ENCODE assay signal across 2 cellular contexts in the genomic region with DNA sequence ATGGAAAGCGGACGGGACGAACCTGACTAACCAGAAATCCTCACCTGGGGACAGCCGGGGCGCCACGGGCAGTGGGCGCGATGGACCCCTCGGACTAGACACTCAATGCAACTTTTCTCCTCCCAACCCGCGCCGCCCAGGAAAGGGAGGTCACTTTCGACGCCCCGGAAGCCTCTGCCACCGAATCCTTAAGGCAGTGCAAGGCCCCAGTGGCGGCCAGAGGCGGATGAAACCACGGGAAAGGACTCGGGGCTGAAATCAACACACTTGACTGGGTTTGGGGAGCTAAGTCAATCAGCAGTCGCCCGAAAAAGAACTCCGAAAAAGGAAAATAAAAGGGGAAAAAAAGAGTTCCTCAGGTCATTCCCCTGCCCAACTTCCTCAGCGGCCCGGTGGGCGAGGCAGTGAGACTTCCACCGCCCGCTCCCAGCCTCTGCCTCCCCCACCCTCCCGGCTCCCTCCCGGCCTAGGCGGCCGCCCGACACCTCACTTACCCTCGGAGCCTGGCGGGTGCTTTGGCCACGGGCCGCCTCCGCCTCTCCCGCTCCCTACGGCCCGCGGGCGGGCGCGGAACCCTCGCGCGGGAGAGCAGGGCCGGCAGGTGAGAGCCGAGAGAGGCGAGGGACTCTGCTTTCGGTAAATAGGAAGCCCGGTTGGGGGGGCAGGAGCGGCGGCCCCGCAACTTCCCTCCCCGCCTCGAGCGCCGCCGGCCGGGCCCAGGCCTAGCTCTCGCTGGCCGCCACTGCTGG.
TF ChIP-seq lines count a peak whose summit lies in the region.

No MANE protein-coding gene starts in this region.

TF ChIP-seq in WTC11, 78 proteins besides CTCF, POLR2A, EP300 and RAD21 (continued from another document):
- TF ChIP-seq ATF6 (CRISPR knock-in tag; IDR thresholded peaks at IDR 0.05), result no peak
- TF ChIP-seq FOXP1 (CRISPR knock-in tag; IDR thresholded peaks at IDR 0.05; ENCODE audit: borderline replicate concordance), result no peak
- no peak for TF ChIP-seq NFYB (CRISPR knock-in tag; conservative IDR thresholded peaks at IDR 0.05; ENCODE audit: low read depth)
- no peak for TF ChIP-seq TEAD4 (CRISPR knock-in tag; IDR thresholded peaks at IDR 0.05)
- TF ChIP-seq, protein P1, sequence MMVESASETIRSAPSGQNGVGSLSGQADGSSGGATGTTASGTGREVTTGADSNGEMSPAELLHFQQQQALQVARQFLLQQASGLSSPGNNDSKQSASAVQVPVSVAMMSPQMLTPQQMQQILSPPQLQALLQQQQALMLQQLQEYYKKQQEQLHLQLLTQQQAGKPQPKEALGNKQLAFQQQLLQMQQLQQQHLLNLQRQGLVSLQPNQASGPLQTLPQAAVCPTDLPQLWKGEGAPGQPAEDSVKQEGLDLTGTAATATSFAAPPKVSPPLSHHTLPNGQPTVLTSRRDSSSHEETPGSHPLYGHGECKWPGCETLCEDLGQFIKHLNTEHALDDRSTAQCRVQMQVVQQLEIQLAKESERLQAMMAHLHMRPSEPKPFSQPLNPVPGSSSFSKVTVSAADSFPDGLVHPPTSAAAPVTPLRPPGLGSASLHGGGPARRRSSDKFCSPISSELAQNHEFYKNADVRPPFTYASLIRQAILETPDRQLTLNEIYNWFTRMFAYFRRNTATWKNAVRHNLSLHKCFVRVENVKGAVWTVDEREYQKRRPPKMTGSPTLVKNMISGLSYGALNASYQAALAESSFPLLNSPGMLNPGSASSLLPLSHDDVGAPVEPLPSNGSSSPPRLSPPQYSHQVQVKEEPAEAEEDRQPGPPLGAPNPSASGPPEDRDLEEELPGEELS (CRISPR knock-in tag; IDR thresholded peaks at IDR 0.05), result 0 out of 2 replicates have a peak, but pooled peaks have one; percentile 23
- TF ChIP-seq CBFB (CRISPR knock-in tag; IDR thresholded peaks at IDR 0.05; ENCODE audit: low read depth), result no peak
- no peak for TF ChIP-seq EMX1 (CRISPR knock-in tag; IDR thresholded peaks at IDR 0.05)
- no peak for TF ChIP-seq USF2 (CRISPR knock-in tag; IDR thresholded peaks at IDR 0.05)
- TF ChIP-seq IRF1 (CRISPR knock-in tag; IDR thresholded peaks at IDR 0.05), result no peak
- TF ChIP-seq, protein P2, sequence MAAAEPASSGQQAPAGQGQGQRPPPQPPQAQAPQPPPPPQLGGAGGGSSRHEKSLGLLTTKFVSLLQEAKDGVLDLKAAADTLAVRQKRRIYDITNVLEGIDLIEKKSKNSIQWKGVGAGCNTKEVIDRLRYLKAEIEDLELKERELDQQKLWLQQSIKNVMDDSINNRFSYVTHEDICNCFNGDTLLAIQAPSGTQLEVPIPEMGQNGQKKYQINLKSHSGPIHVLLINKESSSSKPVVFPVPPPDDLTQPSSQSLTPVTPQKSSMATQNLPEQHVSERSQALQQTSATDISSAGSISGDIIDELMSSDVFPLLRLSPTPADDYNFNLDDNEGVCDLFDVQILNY (CRISPR knock-in tag; IDR thresholded peaks at IDR 0.05), result no peak
- TF ChIP-seq ZBTB21 (CRISPR knock-in tag; IDR thresholded peaks at IDR 0.05; ENCODE audit: borderline replicate concordance), result no peak

TF ChIP-seq in HepG2, 621 proteins besides CTCF, POLR2A, EP300 and RAD21 (continued from another document):
- TF ChIP-seq, protein P3, sequence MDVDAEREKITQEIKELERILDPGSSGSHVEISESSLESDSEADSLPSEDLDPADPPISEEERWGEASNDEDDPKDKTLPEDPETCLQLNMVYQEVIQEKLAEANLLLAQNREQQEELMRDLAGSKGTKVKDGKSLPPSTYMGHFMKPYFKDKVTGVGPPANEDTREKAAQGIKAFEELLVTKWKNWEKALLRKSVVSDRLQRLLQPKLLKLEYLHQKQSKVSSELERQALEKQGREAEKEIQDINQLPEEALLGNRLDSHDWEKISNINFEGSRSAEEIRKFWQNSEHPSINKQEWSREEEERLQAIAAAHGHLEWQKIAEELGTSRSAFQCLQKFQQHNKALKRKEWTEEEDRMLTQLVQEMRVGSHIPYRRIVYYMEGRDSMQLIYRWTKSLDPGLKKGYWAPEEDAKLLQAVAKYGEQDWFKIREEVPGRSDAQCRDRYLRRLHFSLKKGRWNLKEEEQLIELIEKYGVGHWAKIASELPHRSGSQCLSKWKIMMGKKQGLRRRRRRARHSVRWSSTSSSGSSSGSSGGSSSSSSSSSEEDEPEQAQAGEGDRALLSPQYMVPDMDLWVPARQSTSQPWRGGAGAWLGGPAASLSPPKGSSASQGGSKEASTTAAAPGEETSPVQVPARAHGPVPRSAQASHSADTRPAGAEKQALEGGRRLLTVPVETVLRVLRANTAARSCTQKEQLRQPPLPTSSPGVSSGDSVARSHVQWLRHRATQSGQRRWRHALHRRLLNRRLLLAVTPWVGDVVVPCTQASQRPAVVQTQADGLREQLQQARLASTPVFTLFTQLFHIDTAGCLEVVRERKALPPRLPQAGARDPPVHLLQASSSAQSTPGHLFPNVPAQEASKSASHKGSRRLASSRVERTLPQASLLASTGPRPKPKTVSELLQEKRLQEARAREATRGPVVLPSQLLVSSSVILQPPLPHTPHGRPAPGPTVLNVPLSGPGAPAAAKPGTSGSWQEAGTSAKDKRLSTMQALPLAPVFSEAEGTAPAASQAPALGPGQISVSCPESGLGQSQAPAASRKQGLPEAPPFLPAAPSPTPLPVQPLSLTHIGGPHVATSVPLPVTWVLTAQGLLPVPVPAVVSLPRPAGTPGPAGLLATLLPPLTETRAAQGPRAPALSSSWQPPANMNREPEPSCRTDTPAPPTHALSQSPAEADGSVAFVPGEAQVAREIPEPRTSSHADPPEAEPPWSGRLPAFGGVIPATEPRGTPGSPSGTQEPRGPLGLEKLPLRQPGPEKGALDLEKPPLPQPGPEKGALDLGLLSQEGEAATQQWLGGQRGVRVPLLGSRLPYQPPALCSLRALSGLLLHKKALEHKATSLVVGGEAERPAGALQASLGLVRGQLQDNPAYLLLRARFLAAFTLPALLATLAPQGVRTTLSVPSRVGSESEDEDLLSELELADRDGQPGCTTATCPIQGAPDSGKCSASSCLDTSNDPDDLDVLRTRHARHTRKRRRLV (CRISPR knock-in tag; IDR thresholded peaks at IDR 0.05), result no peak
- TF ChIP-seq HMGXB4 (CRISPR knock-in tag; IDR thresholded peaks at IDR 0.05; ENCODE audit: borderline replicate concordance in 1 of 2, low read depth in 1 of 2) (0 out of 4 replicates have a peak, but pooled peaks of 1 of the 2 experiments have one; percentile 12), PCBP1 (IDR thresholded peaks at IDR 0.05; ENCODE audit: borderline replicate concordance, low read depth, low read length) (0 out of 2 replicates have a peak, but pooled peaks have one; percentile 3), ZNF780A (CRISPR knock-in tag; IDR thresholded peaks at IDR 0.05) (no peak), CCDC6 (CRISPR knock-in tag; IDR thresholded peaks at IDR 0.05) (peak; percentile 4; the same call in 1 of the 2 replicates)
- TF ChIP-seq, protein P4, sequence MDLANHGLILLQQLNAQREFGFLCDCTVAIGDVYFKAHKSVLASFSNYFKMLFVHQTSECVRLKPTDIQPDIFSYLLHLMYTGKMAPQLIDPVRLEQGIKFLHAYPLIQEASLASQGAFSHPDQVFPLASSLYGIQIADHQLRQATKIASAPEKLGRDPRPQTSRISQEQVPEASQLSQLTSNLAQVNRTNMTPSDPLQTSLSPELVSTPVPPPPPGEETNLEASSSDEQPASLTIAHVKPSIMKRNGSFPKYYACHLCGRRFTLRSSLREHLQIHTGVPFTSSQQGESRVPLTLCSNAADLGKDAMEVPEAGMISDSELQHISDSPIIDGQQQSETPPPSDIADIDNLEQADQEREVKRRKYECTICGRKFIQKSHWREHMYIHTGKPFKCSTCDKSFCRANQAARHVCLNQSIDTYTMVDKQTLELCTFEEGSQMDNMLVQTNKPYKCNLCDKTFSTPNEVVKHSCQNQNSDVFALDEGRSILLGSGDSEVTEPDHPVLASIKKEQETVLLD (CRISPR knock-in tag; IDR thresholded peaks at IDR 0.05; ENCODE audit: low read depth), result no peak
